In the genomic region with DNA sequence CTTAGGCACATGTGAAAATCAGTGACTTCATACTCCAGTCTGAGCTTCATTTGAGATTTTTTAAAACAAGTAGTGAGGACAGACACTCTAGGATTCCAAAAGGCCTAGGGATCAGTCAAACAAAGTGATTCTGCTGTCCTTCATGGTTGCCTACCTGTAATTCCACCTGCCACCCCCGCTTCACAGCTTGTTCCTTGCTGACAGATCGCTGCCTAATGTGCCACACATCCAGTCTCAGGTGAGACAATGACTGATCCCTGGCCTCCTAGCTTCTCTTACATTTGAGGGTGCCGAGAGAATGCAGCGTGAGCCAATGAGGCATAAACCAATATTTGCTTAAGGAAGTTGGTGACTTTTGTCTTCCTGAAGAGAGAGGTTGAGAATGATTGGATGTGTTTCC, we compare ENCODE assay signal across 30 cellular contexts.
"Had no signal": no experiment of that assay in that cellular context is flagged by ENCODE, and none has a peak within 500 bp of the region (broad histone marks: within the 10 kb centered on the region; RNA-seq: fewer than 3 reads in every experiment).

No MANE protein-coding gene starts in this region.

- H3K4me2 ChIP-seq: KMS-11, SK-N-SH had no signal

- H3K4me3 ChIP-seq: ascending aorta, cardiac muscle cell, SJSA1 had no signal

- DNase-seq: activated CD4-positive, alpha-beta T cell treated with anti-CD3 and anti-CD28 coated beads, Interleukin-2, amount 10 ng/mL, durations not matched to agents 24 days and 14 days; activated CD4-positive, alpha-beta T cell treated with anti-CD3 and anti-CD28 coated beads, Interleukin-2, amount 50 U/mL, for 4 hours; activated CD8-positive, alpha-beta T cell treated with anti-CD3 and anti-CD28 coated beads for 36 hours; activated gamma-delta T cell; activated naive CD4-positive, alpha-beta T cell treated with Interleukin-2 at 50 U/mL for 16 hours; activated naive CD8-positive, alpha-beta T cell treated with anti-CD3 and anti-CD28 coated beads, Interleukin-2, amount 10 ng/mL, durations not matched to agents 7 days and 5 days; activated T-cell treated with anti-CD3 and anti-CD28 coated beads, Interleukin-2, amount 50 U/mL, for 24 hours; amygdala; MM.1S; MV-4-11; NCI-H1092; NCI-H1436 treated with DMSO at 0.1 percent for 48 hours; NCI-H187 treated with DMSO at 0.1 percent for 48 hours; NCI-H2081; NCI-H2171; NCI-H510A treated with DMSO at 0.1 percent for 48 hours; NCI-H526 treated with DMSO at 0.1 percent for 48 hours; RPMI8226; SHP77 treated with DMSO at 0.1 percent for 48 hours; SK-N-SH had no signal

- H3K27ac ChIP-seq: ascending aorta, cardiac muscle cell, KMS-11, SJSA1 had no signal

- H3K36me3 Mint-ChIP-seq: activated naive CD4-positive, alpha-beta T cell treated with anti-CD3 and anti-CD28 coated beads, Interleukin-2, amount 50 U/mL, for 24 hours; activated naive CD8-positive, alpha-beta T cell treated with anti-CD3 and anti-CD28 coated beads, Interleukin-2, amount 10 ng/mL, durations not matched to agents 7 days and 5 days had no signal

- H3K4me1 Mint-ChIP-seq: activated CD4-positive, alpha-beta T cell treated with anti-CD3 and anti-CD28 coated beads, Interleukin-2, amount 10 ng/mL, durations not matched to agents 24 days and 14 days; activated naive CD4-positive, alpha-beta T cell treated with anti-CD3 and anti-CD28 coated beads, Interleukin-2, amount 50 U/mL, for 24 hours; activated naive CD8-positive, alpha-beta T cell treated with anti-CD3 and anti-CD28 coated beads, Interleukin-2, amount 10 ng/mL, durations not matched to agents 7 days and 5 days; central memory CD8-positive, alpha-beta T cell had no signal

- H3K27ac Mint-ChIP-seq: activated CD4-positive, alpha-beta T cell treated with anti-CD3 and anti-CD28 coated beads, Interleukin-2, amount 10 ng/mL, durations not matched to agents 24 days and 14 days; activated CD8-positive, alpha-beta T cell treated with anti-CD3 and anti-CD28 coated beads for 36 hours; activated naive CD4-positive, alpha-beta T cell treated with anti-CD3 and anti-CD28 coated beads, Interleukin-2, amount 50 U/mL, for 24 hours; activated naive CD8-positive, alpha-beta T cell treated with anti-CD3 and anti-CD28 coated beads, Interleukin-2, amount 10 ng/mL, durations not matched to agents 7 days and 5 days; activated T-cell treated with anti-CD3 and anti-CD28 coated beads, Interleukin-2, amount 50 U/mL, for 24 hours; activated T-helper 2 cell treated with anti-CD3 and anti-CD28 coated beads, Interferon-gamma antibody, Interleukin-2, Interleukin-4, amounts not matched to agents 10 μg/mL and 5 μg/mL and 100 μg/mL, durations not matched to agents 14 hours and 24 hours and 36 hours; T-helper 1 cell treated with Interleukin-12 subunit alpha and Interleukin-12 subunit beta and Interleukin-4 antibody, amounts not matched to agents 30 μg/mL and 1 μg/mL, for 36 hours; T-helper 2 cell treated with Interferon-gamma antibody and Interleukin-4, amounts not matched to agents 5 μg/mL and 100 μg/mL, for 36 hours had no signal

- H3K27me3 ChIP-seq: ascending aorta, cardiac muscle cell, SJSA1 had no signal

- ATAC-seq: activated CD8-positive, alpha-beta T cell treated with anti-CD3 and anti-CD28 coated beads for 36 hours; Panc1 had no signal

- H3K36me3 ChIP-seq: ascending aorta, cardiac muscle cell, SJSA1 had no signal

- H3K9me2 ChIP-seq: SK-N-SH had no signal

- H3K27me3 Mint-ChIP-seq: activated CD4-positive, alpha-beta T cell treated with anti-CD3 and anti-CD28 coated beads, Interleukin-2, amount 10 ng/mL, durations not matched to agents 24 days and 14 days; activated CD8-positive, alpha-beta T cell treated with anti-CD3 and anti-CD28 coated beads for 36 hours; activated naive CD4-positive, alpha-beta T cell treated with anti-CD3 and anti-CD28 coated beads, Interleukin-2, amount 50 U/mL, for 24 hours; activated naive CD8-positive, alpha-beta T cell treated with anti-CD3 and anti-CD28 coated beads, Interleukin-2, amount 10 ng/mL, durations not matched to agents 7 days and 5 days; activated T-cell treated with anti-CD3 and anti-CD28 coated beads, Interleukin-2, amount 50 U/mL, for 24 hours; central memory CD8-positive, alpha-beta T cell had no signal

- H3K9me3 Mint-ChIP-seq: activated CD4-positive, alpha-beta T cell treated with anti-CD3 and anti-CD28 coated beads, Interleukin-2, amount 10 ng/mL, durations not matched to agents 24 days and 14 days; activated CD8-positive, alpha-beta T cell treated with anti-CD3 and anti-CD28 coated beads for 36 hours; activated naive CD4-positive, alpha-beta T cell treated with anti-CD3 and anti-CD28 coated beads, Interleukin-2, amount 50 U/mL, for 24 hours; activated naive CD8-positive, alpha-beta T cell treated with anti-CD3 and anti-CD28 coated beads, Interleukin-2, amount 10 ng/mL, durations not matched to agents 7 days and 5 days; activated T-cell treated with anti-CD3 and anti-CD28 coated beads, Interleukin-2, amount 50 U/mL, for 24 hours; activated T-helper 2 cell treated with anti-CD3 and anti-CD28 coated beads, Interferon-gamma antibody, Interleukin-2, Interleukin-4, amounts not matched to agents 10 μg/mL and 5 μg/mL and 100 μg/mL, durations not matched to agents 14 hours and 24 hours and 36 hours; central memory CD8-positive, alpha-beta T cell; T-helper 1 cell treated with Interleukin-12 subunit alpha and Interleukin-12 subunit beta and Interleukin-4 antibody, amounts not matched to agents 30 μg/mL and 1 μg/mL, for 36 hours; T-helper 2 cell treated with Interferon-gamma antibody and Interleukin-4, amounts not matched to agents 5 μg/mL and 100 μg/mL, for 36 hours had no signal

- H3K4me1 ChIP-seq: ascending aorta, SJSA1 had no signal

- H3K4me3 Mint-ChIP-seq: activated CD4-positive, alpha-beta T cell treated with anti-CD3 and anti-CD28 coated beads, Interleukin-2, amount 10 ng/mL, durations not matched to agents 24 days and 14 days; activated CD8-positive, alpha-beta T cell treated with anti-CD3 and anti-CD28 coated beads for 36 hours; activated naive CD4-positive, alpha-beta T cell treated with anti-CD3 and anti-CD28 coated beads, Interleukin-2, amount 50 U/mL, for 24 hours; activated naive CD8-positive, alpha-beta T cell treated with anti-CD3 and anti-CD28 coated beads, Interleukin-2, amount 10 ng/mL, durations not matched to agents 7 days and 5 days; activated T-cell treated with anti-CD3 and anti-CD28 coated beads, Interleukin-2, amount 50 U/mL, for 24 hours; central memory CD8-positive, alpha-beta T cell; T-helper 1 cell treated with Interleukin-12 subunit alpha and Interleukin-12 subunit beta and Interleukin-4 antibody, amounts not matched to agents 30 μg/mL and 1 μg/mL, for 36 hours; T-helper 2 cell treated with Interferon-gamma antibody and Interleukin-4, amounts not matched to agents 5 μg/mL and 100 μg/mL, for 36 hours had no signal
